In the genomic region with DNA sequence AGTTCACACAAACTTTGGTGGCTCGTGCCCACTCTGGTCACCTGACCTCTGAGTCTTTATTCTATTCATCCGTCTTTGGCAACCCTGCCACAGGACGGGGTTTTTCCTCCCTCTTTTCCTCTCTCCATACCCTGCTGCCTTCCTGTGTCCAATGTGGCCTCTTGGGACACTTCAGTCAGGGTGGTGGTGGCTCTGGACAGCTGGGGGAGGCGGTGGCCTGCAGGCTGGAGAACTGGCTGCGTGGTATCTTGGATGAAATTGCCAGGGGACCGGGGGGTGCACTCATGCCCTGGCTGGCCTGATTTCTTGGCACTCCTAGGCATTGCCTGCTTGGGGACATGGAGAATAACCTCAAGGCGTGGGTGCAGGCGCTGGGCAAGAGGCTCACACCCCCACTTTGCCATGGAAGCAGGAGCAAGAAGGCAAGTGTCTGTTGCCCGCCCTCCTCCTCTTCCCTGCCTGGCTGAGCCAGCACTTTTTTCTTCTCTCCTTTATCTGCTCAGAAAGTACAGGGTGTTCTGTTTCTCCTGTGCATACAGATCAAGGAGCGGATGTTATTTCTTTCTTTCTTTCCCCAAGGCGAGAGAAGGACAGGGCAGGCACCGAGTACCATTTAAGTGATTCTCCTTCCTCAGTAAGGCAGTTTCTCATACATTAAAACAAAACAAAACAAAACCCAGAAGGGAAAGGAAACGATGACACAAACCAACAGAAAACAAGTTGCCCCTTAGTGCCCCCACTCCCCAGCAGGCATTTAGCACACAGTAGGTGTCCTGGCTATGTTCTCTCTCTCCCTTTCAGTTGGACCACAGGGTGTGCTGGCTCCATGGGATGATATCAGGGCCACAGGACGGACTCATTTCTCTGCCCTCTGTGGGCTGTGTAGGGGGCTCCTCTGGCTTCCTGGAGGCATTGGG, we compare ENCODE assay signal across 8 cellular contexts. TPM values are rescaled to one million over a fixed set of nuclear protein-coding genes. Genes with fewer than 3 reads are reported as not detected.
DNase-seq lines count a peak whose midpoint lies in the region; ATAC-seq lines count a peak whose summit lies in the region.

No MANE protein-coding gene starts in this region.

- intact Hi-C loops in activated CD4-positive, alpha-beta T cell treated with anti-CD3 and anti-CD28 coated beads, Interleukin-2, amount 10 ng/mL, durations not matched to agents 24 days and 14 days (cut with micrococcal nuclease), result no loop called here

- DNase-seq in activated CD4-positive, alpha-beta T cell treated with anti-CD3 and anti-CD28 coated beads, Interleukin-2, amount 10 ng/mL, durations not matched to agents 24 days and 14 days, result peak; percentile 67
- no peak for DNase-seq in activated CD4-positive, alpha-beta T cell treated with anti-CD3 and anti-CD28 coated beads, Interleukin-2, amount 50 U/mL, for 4 hours
- peak; percentile 11 for DNase-seq in adipocyte (ENCODE audit: low read depth)
- peak; percentile 53 for DNase-seq in iris pigment epithelial cell (ENCODE audit: low read depth)
- peak; percentile 74 for DNase-seq in superior temporal gyrus (ENCODE audit: extremely low spot score)
- no peak for DNase-seq in NCI-H226

- H3K36me3 Mint-ChIP-seq in activated CD4-positive, alpha-beta T cell treated with anti-CD3 and anti-CD28 coated beads, Interleukin-2, amount 10 ng/mL, durations not matched to agents 24 days and 14 days (ENCODE audit: low read depth), result peaks cover 6% of the 10 kb centered on the region

- H3K36me3 ChIP-seq in adipocyte (ENCODE audit: control insufficient read depth, insufficient read depth, low read length, severe bottlenecking), result no peaks in the 10 kb centered on the region

- H3K27me3 ChIP-seq in adipocyte (replicated peaks; ENCODE audit: control insufficient read depth, insufficient read depth, low read length), result no peaks in the 10 kb centered on the region

- ATAC-seq in GM21723 (IDR thresholded peaks at IDR 0.05; ENCODE audit: unreplicated experiment) (no peak), GM18868 (IDR thresholded peaks at IDR 0.05; ENCODE audit: unreplicated experiment) (no peak)

- no peaks in the 10 kb centered on the region for H3K27me3 Mint-ChIP-seq in activated CD4-positive, alpha-beta T cell treated with anti-CD3 and anti-CD28 coated beads, Interleukin-2, amount 10 ng/mL, durations not matched to agents 24 days and 14 days

- H3K4me1 Mint-ChIP-seq in activated CD4-positive, alpha-beta T cell treated with anti-CD3 and anti-CD28 coated beads, Interleukin-2, amount 10 ng/mL, durations not matched to agents 24 days and 14 days, result peaks cover 48% of the 10 kb centered on the region

- H3K9me3 ChIP-seq in adipocyte (ENCODE audit: control insufficient read depth, low read length), result no peaks in the 10 kb centered on the region

- peak overlapping the region; percentile 85 for H3K4me3 Mint-ChIP-seq in activated CD4-positive, alpha-beta T cell treated with anti-CD3 and anti-CD28 coated beads, Interleukin-2, amount 10 ng/mL, durations not matched to agents 24 days and 14 days

- H3K9me3 Mint-ChIP-seq in activated CD4-positive, alpha-beta T cell treated with anti-CD3 and anti-CD28 coated beads, Interleukin-2, amount 10 ng/mL, durations not matched to agents 24 days and 14 days, result no peaks in the 10 kb centered on the region

- peak overlapping the region; percentile 76 for H3K9ac ChIP-seq in adipocyte (ENCODE audit: low read length)

- no peaks in the 10 kb centered on the region for H3K4me1 ChIP-seq in adipocyte (ENCODE audit: control insufficient read depth, insufficient read depth, low read length)

- H3K27ac Mint-ChIP-seq in activated CD4-positive, alpha-beta T cell treated with anti-CD3 and anti-CD28 coated beads, Interleukin-2, amount 10 ng/mL, durations not matched to agents 24 days and 14 days, result peak overlapping the region; percentile 51

- H3K4me3 ChIP-seq in adipocyte (ENCODE audit: low read length), result no peak overlapping the region

RNA-seq across cellular contexts. Expression of a gene that starts 22.3 kb away (rescaled TPM):
- 25.4 and 26.6 TPM in 2 replicates for total RNA-seq in activated CD4-positive, alpha-beta T cell treated with anti-CD3 and anti-CD28 coated beads, Interleukin-2, amount 10 ng/mL, durations not matched to agents 24 days and 14 days

Comparison
In these comparisons a context has a peak if more than half of its experiments do, and no peak if none do; other contexts are left out.
1. DNase-seq: peak in activated CD4-positive, alpha-beta T cell treated with anti-CD3 and anti-CD28 coated beads, Interleukin-2, amount 10 ng/mL, durations not matched to agents 24 days and 14 days (single experiment), adipocyte (single experiment), iris pigment epithelial cell (single experiment) and superior temporal gyrus (single experiment); none in activated CD4-positive, alpha-beta T cell treated with anti-CD3 and anti-CD28 coated beads, Interleukin-2, amount 50 U/mL, for 4 hours (0 of 2) and NCI-H226 (single experiment).